In the genomic region with DNA sequence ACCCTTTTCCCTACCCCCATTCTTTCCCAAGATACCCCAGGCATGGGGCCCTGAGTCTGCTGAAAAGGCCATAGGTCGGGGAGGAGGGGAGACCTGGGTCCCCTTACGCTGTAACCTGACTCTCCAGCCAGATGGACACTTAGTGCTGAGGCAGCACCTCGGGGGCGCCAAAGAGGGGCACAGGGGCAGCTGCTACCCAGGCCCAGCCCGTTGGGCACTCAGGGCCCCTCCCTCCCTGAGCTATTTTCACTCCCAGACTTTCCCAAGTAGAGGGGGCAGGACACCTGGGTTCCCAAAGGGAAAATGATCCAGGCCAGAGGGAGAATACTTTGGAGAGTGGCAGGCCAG, we compare ENCODE assay signal across 25 cellular contexts. TPM values are rescaled to one million over a fixed set of nuclear protein-coding genes. Genes with fewer than 3 reads are reported as not detected.
DNase-seq lines count a peak whose midpoint lies in the region; ATAC-seq and TF ChIP-seq lines count a peak whose summit lies in the region.
"Had no signal": no experiment of that assay in that cellular context is flagged by ENCODE, and none has a peak within 500 bp of the region (broad histone marks: within the 10 kb centered on the region; RNA-seq: fewer than 3 reads in every experiment).

No MANE protein-coding gene starts in this region.

- POLR2A ChIA-PET in activated B cell treated with CpG ODN at 0.5 μM for 24 hours (lab: Charles Lee), result interaction anchor here (3.6 kb wide), 1 partner anchor 130 kb away, joined by 58 read pairs; the partner anchor contains the start of gene RBM4B

- CTCF ChIA-PET in activated B cell treated with CpG ODN at 0.5 μM for 24 hours (lab: Charles Lee), result no interaction called here

- H3K4me1 Mint-ChIP-seq in activated B cell treated with CpG ODN at 0.5 μM for 24 hours, result peaks cover 30% of the 10 kb centered on the region
- peaks cover 35% of the 10 kb centered on the region for H3K4me1 Mint-ChIP-seq in stimulated activated effector memory CD8-positive, alpha-beta T cell treated with anti-CD3 and anti-CD28 coated beads, Interleukin-12 subunit alpha, Interleukin-12 subunit beta, amount 100 ng/mL, for 72 hours

- peaks cover 8% of the 10 kb centered on the region for H3K36me3 Mint-ChIP-seq in activated B cell treated with CpG ODN at 0.5 μM for 24 hours (ENCODE audit: low read depth)
- peaks cover under 1% of the 10 kb centered on the region for H3K36me3 Mint-ChIP-seq in stimulated activated effector memory CD8-positive, alpha-beta T cell treated with anti-CD3 and anti-CD28 coated beads, Interleukin-12 subunit alpha, Interleukin-12 subunit beta, amount 100 ng/mL, for 72 hours

- H3K27ac Mint-ChIP-seq in activated B cell treated with CpG ODN at 0.5 μM for 24 hours, result no peak overlapping the region
- no peak overlapping the region for H3K27ac Mint-ChIP-seq in stimulated activated effector memory CD8-positive, alpha-beta T cell treated with anti-CD3 and anti-CD28 coated beads, Interleukin-12 subunit alpha, Interleukin-12 subunit beta, amount 100 ng/mL, for 72 hours
- H3K27ac Mint-ChIP-seq: activated CD4-positive, alpha-beta T cell treated with anti-CD3 and anti-CD28 coated beads, Interleukin-2, amount 10 ng/mL, durations not matched to agents 24 days and 14 days; activated naive CD4-positive, alpha-beta T cell treated with anti-CD3 and anti-CD28 coated beads, Interleukin-2, amount 50 U/mL, for 72 hours; activated T-cell treated with anti-CD3 and anti-CD28 coated beads, Interleukin-2, amount 50 U/mL, for 24 hours; HFFc6; mesothelial cell of epicardium had no signal

- ATAC-seq in left ventricle myocardium superior, result no peak
- ATAC-seq in activated B cell treated with CpG ODN at 0.5 μM for 24 hours (ENCODE audit: low read depth), result no peak
- ATAC-seq in stimulated activated effector memory CD8-positive, alpha-beta T cell treated with anti-CD3 and anti-CD28 coated beads, Interleukin-12 subunit alpha, Interleukin-12 subunit beta, amount 100 ng/mL, for 72 hours, result no peak
- ATAC-seq: activated naive CD4-positive, alpha-beta T cell treated with anti-CD3 and anti-CD28 coated beads, Interleukin-2, amount 50 U/mL, for 72 hours; esophagus mucosa; Panc1 had no signal

- DNase-seq in left ventricle myocardium superior, result peak; percentile 20
- no peak for DNase-seq in cardiac septum (ENCODE audit: low spot score)
- DNase-seq in activated B cell treated with CpG ODN at 0.5 μM for 24 hours, result no peak
- peak; percentile 79 for DNase-seq in iPS-NIHi11 (ENCODE audit: low spot score)
- no peak for DNase-seq in stimulated activated effector memory CD8-positive, alpha-beta T cell treated with anti-CD3 and anti-CD28 coated beads, Interleukin-12 subunit alpha, Interleukin-12 subunit beta, amount 100 ng/mL, for 72 hours (ENCODE audit: low spot score in 2 of 2)
- DNase-seq in NCI-H510A (lab: John Stamatoyannopoulos, UW), result no peak
- DNase-seq in effector CD8-positive, alpha-beta T cell (lab: John Stamatoyannopoulos, UW), result no peak
- no peak for DNase-seq in NCI-H1930 (lab: John Stamatoyannopoulos, UW)
- DNase-seq: activated T-cell treated with anti-CD3 and anti-CD28 coated beads, Interleukin-2, amount 50 U/mL, for 24 hours; COR-L47; EL; HFFc6; kidney glomerular epithelial cell; MG63; NCI-H187 treated with DMSO at 0.1 percent for 48 hours; NCI-H774; occipital lobe; SK-N-SH; stimulated activated CD4-positive, alpha-beta T cell treated with anti-CD3 and anti-CD28 coated beads, Interleukin-2, amount 100 ng/mL, for 24 hours had no signal

- intact Hi-C loops in left ventricle myocardium superior (cut with micrococcal nuclease) (no loop called here), cardiac septum (cut with DNase I) (no loop called here), activated B cell treated with CpG ODN at 0.5 μM for 24 hours (cut with micrococcal nuclease) (loop anchor here (2.0 to 10.0 kb wide), 3 partner anchors 37 to 297 kb away; partner anchors contain the start of genes BBS1, RBM14 and RCE1)

- no peaks in the 10 kb centered on the region for H3K27me3 Mint-ChIP-seq in activated B cell treated with CpG ODN at 0.5 μM for 24 hours
- H3K27me3 Mint-ChIP-seq: activated T-cell treated with anti-CD3 and anti-CD28 coated beads, Interleukin-2, amount 50 U/mL, for 24 hours had no signal

- H3K4me3 Mint-ChIP-seq in activated B cell treated with CpG ODN at 0.5 μM for 24 hours, result peak overlapping the region; percentile 15
- H3K4me3 Mint-ChIP-seq in stimulated activated effector memory CD8-positive, alpha-beta T cell treated with anti-CD3 and anti-CD28 coated beads, Interleukin-12 subunit alpha, Interleukin-12 subunit beta, amount 100 ng/mL, for 72 hours, result peak overlapping the region; percentile 82
- H3K4me3 Mint-ChIP-seq: HFFc6 had no signal

- no peak for TF ChIP-seq CTCF in activated B cell treated with CpG ODN at 0.5 μM for 24 hours (IDR thresholded peaks at IDR 0.05)

- no peaks in the 10 kb centered on the region for H3K9me3 Mint-ChIP-seq in activated B cell treated with CpG ODN at 0.5 μM for 24 hours
- no peaks in the 10 kb centered on the region for H3K9me3 Mint-ChIP-seq in stimulated activated effector memory CD8-positive, alpha-beta T cell treated with anti-CD3 and anti-CD28 coated beads, Interleukin-12 subunit alpha, Interleukin-12 subunit beta, amount 100 ng/mL, for 72 hours
- H3K9me3 Mint-ChIP-seq: activated CD4-positive, alpha-beta T cell treated with anti-CD3 and anti-CD28 coated beads, Interleukin-2, amount 10 ng/mL, durations not matched to agents 24 days and 14 days; activated naive CD4-positive, alpha-beta T cell treated with anti-CD3 and anti-CD28 coated beads, Interleukin-2, amount 50 U/mL, for 72 hours; activated T-cell treated with anti-CD3 and anti-CD28 coated beads, Interleukin-2, amount 50 U/mL, for 24 hours; HFFc6; mesothelial cell of epicardium had no signal

RNA-seq across cellular contexts. Expression of gene ACTN3, which starts 0.9 kb away (rescaled TPM):
- total RNA-seq in left ventricle myocardium superior, result not detected
- 0.11 TPM for total RNA-seq in cardiac septum
- 0.10 TPM in 1 of 2 replicates, not detected in the other for total RNA-seq in activated B cell treated with CpG ODN at 0.5 μM for 24 hours
- total RNA-seq: glomerular endothelial cell, occipital lobe had no signal

RNA-seq across cellular contexts. Expression of gene ZDHHC24, which starts 1.8 kb away (rescaled TPM):
- total RNA-seq in left ventricle myocardium superior (5.5 TPM), cardiac septum (5.8 TPM), activated B cell treated with CpG ODN at 0.5 μM for 24 hours (14.6 and 19.0 TPM in 2 replicates)

RNA-seq across cellular contexts. Expression of gene CTSF, which starts 20.8 kb away (rescaled TPM):
- total RNA-seq in left ventricle myocardium superior (64.5 TPM), cardiac septum (57.6 TPM), activated B cell treated with CpG ODN at 0.5 μM for 24 hours (2.0 and 3.6 TPM in 2 replicates)
- total RNA-seq: mesothelial cell of epicardium had no signal

RNA-seq across cellular contexts. Expression of gene BBS1, which starts 37.2 kb away (rescaled TPM):
- 17.8 TPM for total RNA-seq in left ventricle myocardium superior
- total RNA-seq in cardiac septum, result 19.5 TPM
- total RNA-seq in activated B cell treated with CpG ODN at 0.5 μM for 24 hours, result 30.5 and 38.8 TPM in 2 replicates

RNA-seq across cellular contexts. Expression of gene CCDC87, which starts 45.2 kb away (rescaled TPM):
- total RNA-seq in left ventricle myocardium superior (0.25 TPM), cardiac septum (0.43 TPM), activated B cell treated with CpG ODN at 0.5 μM for 24 hours (0.22 and 0.31 TPM in 2 replicates)

Comparison
In these comparisons a context has a peak if more than half of its experiments do, and no peak if none do; other contexts are left out.
1. DNase-seq: peak in left ventricle myocardium superior (single experiment) and iPS-NIHi11 (single experiment); none in cardiac septum (single experiment), activated B cell treated with CpG ODN at 0.5 μM for 24 hours (single experiment), stimulated activated effector memory CD8-positive, alpha-beta T cell treated with anti-CD3 and anti-CD28 coated beads, Interleukin-12 subunit alpha, Interleukin-12 subunit beta, amount 100 ng/mL, for 72 hours (0 of 2), NCI-H510A (single experiment), effector CD8-positive, alpha-beta T cell (single experiment) and NCI-H1930 (0 of 2).
2. RNA of gene CTSF, which starts 20.8 kb away (total RNA-seq): 64.5 TPM in left ventricle myocardium superior (single experiment) and 57.6 TPM in cardiac septum (single experiment); 2.0 to 3.6 TPM in activated B cell treated with CpG ODN at 0.5 μM for 24 hours; every median in the first group is over 10 times any median in the second.